In genomic region chr12:108518716-108519496, GRCh38 we compare ENCODE assay signal across 2 cellular contexts.
A peak's percentile ranks its signal among the peaks of the same experiment; 100 is the strongest.
TF ChIP-seq lines count a peak whose summit lies in the region.

No MANE protein-coding gene starts in this region.

TF ChIP-seq in HepG2, 621 proteins besides CTCF, POLR2A, EP300 and RAD21:
- no peak for TF ChIP-seq ZBTB2 (CRISPR knock-in tag; IDR thresholded peaks at IDR 0.05; ENCODE audit: low read depth)
- TF ChIP-seq AGO2 (optimal IDR thresholded peaks at IDR 0.05; ENCODE audit: low read depth, low read length) = peak; percentile 72

TF ChIP-seq in GM12878, 131 proteins besides CTCF, POLR2A, EP300 and RAD21:
- TF ChIP-seq ETV6 (conservative IDR thresholded peaks at IDR 0.05 in 1 of 2, IDR thresholded peaks at IDR 0.05 in 1 of 2; ENCODE audit: borderline replicate concordance in 1 of 2, low read depth in 1 of 2) = no peak
- TF ChIP-seq POU2F2 (IDR thresholded peaks at IDR 0.05; ENCODE audit: borderline replicate concordance, low read depth, low read length) = no peak
- no peak for TF ChIP-seq BMI1 (IDR thresholded peaks at IDR 0.05; ENCODE audit: borderline replicate concordance)
- no peak for TF ChIP-seq FOXK2 (IDR thresholded peaks at IDR 0.05)
- TF ChIP-seq IKZF1 (conservative IDR thresholded peaks at IDR 0.05) = no peak
- TF ChIP-seq KAT2A (conservative IDR thresholded peaks at IDR 0.05; ENCODE audit: control insufficient read depth, low read depth, low read length) = no peak
